ENCODE assay signal across 9 cellular contexts in genomic region chr12:56918139-56918538, GRCh38. TPM values are rescaled to one million over a fixed set of nuclear protein-coding genes. Genes with fewer than 3 reads are reported as not detected.
"Had no signal": no experiment of that assay in that cellular context is flagged by ENCODE, and none has a peak within 500 bp of the region (broad histone marks: within the 10 kb centered on the region; RNA-seq: fewer than 3 reads in every experiment).

No MANE protein-coding gene starts in this region.

RNA-seq across cellular contexts. Expression of gene SDR9C7, which starts 16.1 kb away (rescaled TPM):
- total RNA-seq: stomach, subcutaneous adipose tissue, thyroid gland, tibial nerve, transverse colon, upper lobe of left lung, upper lobe of right lung, ureter, urinary bladder had no signal
